Comparison of ENCODE assay signal across 8 cellular contexts in genomic region chr6:32127409-32127716, GRCh38. TPM values are rescaled to one million over a fixed set of nuclear protein-coding genes. Genes with fewer than 3 reads are reported as not detected.
DNase-seq lines count a peak whose midpoint lies in the region; ATAC-seq and TF ChIP-seq lines count a peak whose summit lies in the region.

No MANE protein-coding gene starts in this region.

- H3K4me1 ChIP-seq in ascending aorta = peaks cover 19 to 25% of the 10 kb centered on the region in 2 donors
- peaks cover 3 to 28% (median 24%) of the 10 kb centered on the region in 4 donors for H3K4me1 ChIP-seq in liver (ENCODE audit: control insufficient read depth in 4 of 4, insufficient read depth in 4 of 4, low read length in 3 of 4)
- H3K4me1 ChIP-seq in thoracic aorta (ENCODE audit: control insufficient read depth in 1 of 2, low read depth in 2 of 2) = peaks cover 19 to 32% of the 10 kb centered on the region in 2 donors

- WGBS in liver = 12% methylated on average over 9 of the region's 9 CpGs

- no peak for ATAC-seq in thoracic aorta (ENCODE audit: insufficient number of reproducible peaks, low FRiP score, low read depth)
- ATAC-seq in GM18511 (IDR thresholded peaks at IDR 0.05; ENCODE audit: unreplicated experiment) = no peak

- H3K27me3 ChIP-seq in ascending aorta (no peaks in the 10 kb centered on the region), liver (ENCODE audit: control insufficient read depth in 4 of 4, insufficient read depth in 4 of 4, low read length in 3 of 4) (no peaks in the 10 kb centered on the region), thoracic aorta (replicated peaks; ENCODE audit: insufficient read depth) (no peaks in the 10 kb centered on the region)

- peak; percentile 56 for DNase-seq in activated CD8-positive, alpha-beta memory T cell treated with anti-CD3 and anti-CD28 coated beads for 24 hours
- no peak for DNase-seq in activated CD8-positive, alpha-beta memory T cell treated with anti-CD3 and anti-CD28 coated beads, Interleukin-2, amount 50 U/mL, for 4 hours
- DNase-seq in ascending aorta (ENCODE audit: low spot score in 2 of 2) = no peak
- DNase-seq in thoracic aorta (ENCODE audit: low spot score) = no peak
- DNase-seq in NCI-H2081 (lab: John Stamatoyannopoulos, UW) = no peak
- DNase-seq in DMS 273 treated with DMSO at 0.1 percent for 48 hours (lab: John Stamatoyannopoulos, UW) = no peak

- intact Hi-C loops in ascending aorta (cut with DNase I) = loop anchor here (5.0 kb wide), 1 partner anchor 70 kb away; no protein-coding TSS in a partner anchor

- H3K36me3 ChIP-seq in ascending aorta (peaks cover 28 to 30% of the 10 kb centered on the region in 2 donors), liver (ENCODE audit: control insufficient read depth in 4 of 4, insufficient read depth in 3 of 4, low read depth in 1 of 4, low read length in 3 of 4) (peaks cover 2 to 12% (median 11%) of the 10 kb centered on the region in 4 donors), thoracic aorta (peaks cover 23% of the 10 kb centered on the region)

- H3K9me3 ChIP-seq in ascending aorta = no peaks in the 10 kb centered on the region
- H3K9me3 ChIP-seq in liver (ENCODE audit: control insufficient read depth in 4 of 4, low read length in 3 of 4) = no peaks in the 10 kb centered on the region
- H3K9me3 ChIP-seq in thoracic aorta = no peaks in the 10 kb centered on the region

- peak overlapping the region; percentile 89 for H3K27ac ChIP-seq in ascending aorta
- no peak overlapping the region for H3K27ac ChIP-seq in liver (ENCODE audit: low read depth in 1 of 2, low read length in 2 of 2)
- peak overlapping the region; percentile 88 to 93 for H3K27ac ChIP-seq in thoracic aorta

- no peak for TF ChIP-seq RAD21 in liver (IDR thresholded peaks at IDR 0.05)

- H3K9ac ChIP-seq in liver (ENCODE audit: low read depth in 1 of 2, low read length in 2 of 2) = peak overlapping the region; percentile 18 to 58

- H3K4me3 ChIP-seq in ascending aorta (peak overlapping the region; percentile 87 to 93), liver (ENCODE audit: low read depth in 1 of 3, low read length in 3 of 3) (peak overlapping the region; percentile 89 to 98 (median 90)), thoracic aorta (peak overlapping the region; percentile 90)

- TF ChIP-seq CTCF in ascending aorta (IDR thresholded peaks at IDR 0.05) (no peak), liver (IDR thresholded peaks at IDR 0.05; ENCODE audit: low read depth, low read length, missing input control) (no peak), thoracic aorta (IDR thresholded peaks at IDR 0.05) (no peak)

TF ChIP-seq in liver, 16 proteins besides CTCF, POLR2A, EP300 and RAD21:
- TF ChIP-seq FOXA1 (IDR thresholded peaks at IDR 0.05) = no peak
- TF ChIP-seq GABPA (IDR thresholded peaks at IDR 0.05 in 1 of 2, conservative IDR thresholded peaks at IDR 0.05 in 1 of 2) = no peak
- no peak for TF ChIP-seq YY1 (IDR thresholded peaks at IDR 0.05)
- no peak for TF ChIP-seq JUND (IDR thresholded peaks at IDR 0.05)
- no peak for TF ChIP-seq HNF4A (conservative IDR thresholded peaks at IDR 0.05)
- no peak for TF ChIP-seq EGR1 (IDR thresholded peaks at IDR 0.05; ENCODE audit: low read depth in 2 of 2)

RNA-seq across cellular contexts. Expression of gene ATF6B, which starts 0.7 kb away (rescaled TPM):
- total RNA-seq in ascending aorta (123 TPM), liver (10 to 100 TPM; 13.6 to 13.9 TPM), thoracic aorta (10 to 100 TPM; 38.2 to 60.9 TPM)
- 10 to 100 TPM; 17.1 to 24.8 TPM for polyA plus RNA-seq in liver

RNA-seq across cellular contexts. Expression of gene FKBPL, which starts 2.7 kb away (rescaled TPM):
- total RNA-seq in ascending aorta = not detected
- 1 to 10 TPM; 2.3 to 5.7 TPM for total RNA-seq in liver
- 1 to 10 TPM; 2.8 to 3.3 TPM for polyA plus RNA-seq in liver
- 1 to 10 TPM in 1 of 2 donors, under 1 TPM in 1; 0.41 to 3.2 TPM for total RNA-seq in thoracic aorta

RNA-seq across cellular contexts. Expression of gene TNXB, which starts 18.2 kb away (rescaled TPM):
- total RNA-seq in ascending aorta (493 TPM), liver (10 to 100 TPM in 1 of 2 donors, 1 to 10 TPM in 1; 6.8 to 17.1 TPM), thoracic aorta (100 to 1,000 TPM; 194 to 210 TPM)
- polyA plus RNA-seq in liver = 1 to 10 TPM; 3.0 to 4.4 TPM

RNA-seq across cellular contexts. Expression of gene PRRT1, which starts 24.4 kb away (rescaled TPM):
- total RNA-seq in ascending aorta = 1.4 TPM
- under 1 TPM in 1 of 2 donors, not detected in 1; 0.08 TPM for total RNA-seq in liver
- polyA plus RNA-seq in liver = under 1 TPM; 0.19 to 0.24 TPM
- total RNA-seq in thoracic aorta = 1 to 10 TPM; 3.8 to 6.8 TPM

RNA-seq across cellular contexts. Expression of gene PPT2, which starts 26.6 kb away (rescaled TPM):
- total RNA-seq in ascending aorta (839 TPM), liver (10 to 100 TPM; 22.3 to 47.4 TPM), thoracic aorta (10 to 100 TPM; 21.8 to 42.0 TPM)
- 1 to 10 TPM; 7.6 to 7.8 TPM for polyA plus RNA-seq in liver

Comparison
In these comparisons a context has a peak if more than half of its experiments do, and no peak if none do; other contexts are left out.
1. H3K27ac ChIP-seq: peak in ascending aorta (2 of 2) and thoracic aorta (2 of 2); none in liver (0 of 2).
2. RNA of gene TNXB, which starts 18.2 kb away (total RNA-seq): 493 TPM in ascending aorta (single experiment) and 194 to 210 TPM in thoracic aorta; 6.8 to 17.1 TPM in liver; every median in the first group is over 10 times any median in the second.
3. Peak in every context shown above with its lines, with median percentiles within 50 percentile points of each other: H3K4me3 ChIP-seq.